In genomic region chr16:83244057-83244456, GRCh38 we compare ENCODE assay signal across 22 cellular contexts.
"Had no signal": no experiment of that assay in that cellular context is flagged by ENCODE, and none has a peak within 500 bp of the region (broad histone marks: within the 10 kb centered on the region; RNA-seq: fewer than 3 reads in every experiment).

No MANE protein-coding gene starts in this region.

- ATAC-seq: activated T-helper 17 cell treated with anti-CD3 and anti-CD28 coated beads, Interleukin-2, amount 50 U/mL, for 72 hours; Panc1; Right ventricle myocardium inferior; T-cell had no signal

- DNase-seq: activated B cell treated with CpG ODN at 0.5 μM for 24 hours; activated CD4-positive, alpha-beta memory T cell treated with anti-CD3 and anti-CD28 coated beads, Interleukin-2, amount 10 ng/mL, durations not matched to agents 7 days and 5 days; activated CD4-positive, alpha-beta T cell treated with anti-CD3 and anti-CD28 coated beads for 1 hour; activated CD4-positive, alpha-beta T cell treated with anti-CD3 and anti-CD28 coated beads, Interleukin-2, amount 10 ng/mL, durations not matched to agents 7 days and 5 days; activated gamma-delta T cell; activated naive CD4-positive, alpha-beta T cell treated with anti-CD3 and anti-CD28 coated beads for 36 hours; activated T-cell treated with anti-CD3 and anti-CD28 coated beads for 4 hours; activated T-cell treated with anti-CD3 and anti-CD28 coated beads, Interleukin-2, amount 50 U/mL, for 48 hours; amygdala; cortex of kidney; Karpas-422; NCI-H1930; NCI-H446; NCI-H526; OCI-M1; RPMI8226; T-cell; T-helper 2 cell; T1000 had no signal
